Comparison of ENCODE assay signal across 1 cellular context in genomic region chr4:73069338-73070071, GRCh38.
A peak's percentile ranks its signal among the peaks of the same experiment; 100 is the strongest.
TF ChIP-seq lines count a peak whose summit lies in the region.

COX18 (minus strand) TSS chr4:73069716; CDS start chr4:73069649, 67 bp downstream.

TF ChIP-seq in K562, 482 proteins besides CTCF, POLR2A, EP300 and RAD21 (continued from another document and continues in another):
- TF ChIP-seq JUND (IDR thresholded peaks at IDR 0.05; ENCODE audit: borderline replicate concordance, low read depth, low read length) (peak; percentile 88), JUND (tag; IDR thresholded peaks at IDR 0.05; ENCODE audit: borderline replicate concordance, low read depth, low read length) (peak; percentile 88; the same call in 2 of the 3 replicates), ZNF174 (CRISPR knock-in tag; IDR thresholded peaks at IDR 0.05) (no peak), TRIM24 (IDR thresholded peaks at IDR 0.05) (no peak), POLR2AphosphoS2 (IDR thresholded peaks at IDR 0.05; ENCODE audit: low read length) (peak; percentile 92), ARID3B (CRISPR knock-in tag; IDR thresholded peaks at IDR 0.05; ENCODE audit: borderline replicate concordance) (no peak), YY1 (IDR thresholded peaks at IDR 0.05; ENCODE audit: borderline replicate concordance in 1 of 3, control insufficient read depth in 1 of 3, extremely low read depth in 1 of 3, insufficient read depth in 3 of 3, insufficient read length in 1 of 3, insufficient replicate concordance in 2 of 3, low read depth in 1 of 3, low read length in 2 of 3) (peak in 2 of 3 experiments; percentile 72 to 78), TAF7 (tag; IDR thresholded peaks at IDR 0.05) (peak; percentile 51; the same call in 1 of the 2 replicates), FOXK2 (conservative IDR thresholded peaks at IDR 0.05 in 1 of 2, IDR thresholded peaks at IDR 0.05 in 1 of 2; ENCODE audit: low read depth in 2 of 2) (peak; percentile 78 to 89), ZC3H8 (IDR thresholded peaks at IDR 0.05) (0 out of 2 replicates have a peak, but pooled peaks have one; percentile 80), CUX1 (CRISPR knock-in tag; IDR thresholded peaks at IDR 0.05) (no peak), REST (CRISPR knock-in tag; IDR thresholded peaks at IDR 0.05; ENCODE audit: low read depth) (peak; percentile 74; the same call in 1 of the 2 replicates), C11orf30 (IDR thresholded peaks at IDR 0.05; ENCODE audit: low read depth) (peak; percentile 79), PML (IDR thresholded peaks at IDR 0.05; ENCODE audit: low read length) (peak; percentile 84), GATAD2B (IDR thresholded peaks at IDR 0.05; ENCODE audit: borderline replicate concordance) (no peak; the same call in 1 of the 2 replicates), PURB (CRISPR knock-in tag; IDR thresholded peaks at IDR 0.05; ENCODE audit: low read depth) (no peak), OTX1 (CRISPR knock-in tag; IDR thresholded peaks at IDR 0.05) (peak; percentile 32; the same call in 1 of the 2 replicates), SIRT6 (IDR thresholded peaks at IDR 0.05; ENCODE audit: low read depth, low read length) (no peak), NUFIP1 (IDR thresholded peaks at IDR 0.05; ENCODE audit: partially characterized antibody) (peak; percentile 33), BRF1 (IDR thresholded peaks at IDR 0.05; ENCODE audit: borderline replicate concordance, extremely low read depth, insufficient read length) (no peak), STAT5A (IDR thresholded peaks at IDR 0.05; ENCODE audit: borderline replicate concordance, low read length) (peak; percentile 3; the same call in 1 of the 2 replicates), ZFX (CRISPR knock-in tag; IDR thresholded peaks at IDR 0.05) (peak; percentile 100), MTA2 (IDR thresholded peaks at IDR 0.05; ENCODE audit: low read depth) (no peak), BACH1 (tag; IDR thresholded peaks at IDR 0.05) (no peak), RB1 (IDR thresholded peaks at IDR 0.05; ENCODE audit: low read depth) (peak; percentile 81; the same call in 1 of the 2 replicates), ZNF518B (CRISPR knock-in tag; IDR thresholded peaks at IDR 0.05) (no peak), E2F4 (CRISPR knock-in tag; IDR thresholded peaks at IDR 0.05; ENCODE audit: low read depth) (peak; percentile 67; the same call in 1 of the 2 replicates), GABPB2 (CRISPR knock-in tag; conservative IDR thresholded peaks at IDR 0.05) (no peak), FOXM1 (IDR thresholded peaks at IDR 0.05; ENCODE audit: low read depth) (0 out of 2 replicates have a peak, but pooled peaks have one; percentile 42), FOXM1 (CRISPR knock-in tag; IDR thresholded peaks at IDR 0.05; ENCODE audit: low read depth) (peak; percentile 95), RBBP5 (IDR thresholded peaks at IDR 0.05; ENCODE audit: borderline replicate concordance, insufficient read depth, low read length, poor library complexity, severe bottlenecking) (peak; percentile 98), ZBTB2 (IDR thresholded peaks at IDR 0.05) (peak; percentile 97), ZBTB33 (CRISPR knock-in tag; IDR thresholded peaks at IDR 0.05) (peak; percentile 76), ZNF431 (CRISPR knock-in tag; IDR thresholded peaks at IDR 0.05) (0 out of 2 replicates have a peak, but pooled peaks have one; percentile 50), CBX5 (IDR thresholded peaks at IDR 0.05; ENCODE audit: borderline replicate concordance, low read depth) (no peak), ELK3 (CRISPR knock-in tag; IDR thresholded peaks at IDR 0.05) (no peak), MTA1 (IDR thresholded peaks at IDR 0.05; ENCODE audit: borderline replicate concordance) (peak; percentile 99), NR2C1 (IDR thresholded peaks at IDR 0.05) (peak; percentile 79), NR2C1 (tag; IDR thresholded peaks at IDR 0.05) (peak; percentile 69), SMAD4 (CRISPR knock-in tag; conservative IDR thresholded peaks at IDR 0.05) (peak; percentile 10; the same call in 1 of the 2 replicates), CREM (IDR thresholded peaks at IDR 0.05; ENCODE audit: low read depth) (peak; percentile 100), ZEB2 (IDR thresholded peaks at IDR 0.05) (no peak; the same call in 1 of the 2 replicates), PHF21A (IDR thresholded peaks at IDR 0.05; ENCODE audit: borderline replicate concordance, low read depth) (peak; percentile 53; the same call in 1 of the 2 replicates), TARDBP (IDR thresholded peaks at IDR 0.05) (0 out of 2 replicates have a peak, but pooled peaks have one; percentile 73)
